1 cellular context compared by ENCODE assay signal in the genomic region with DNA sequence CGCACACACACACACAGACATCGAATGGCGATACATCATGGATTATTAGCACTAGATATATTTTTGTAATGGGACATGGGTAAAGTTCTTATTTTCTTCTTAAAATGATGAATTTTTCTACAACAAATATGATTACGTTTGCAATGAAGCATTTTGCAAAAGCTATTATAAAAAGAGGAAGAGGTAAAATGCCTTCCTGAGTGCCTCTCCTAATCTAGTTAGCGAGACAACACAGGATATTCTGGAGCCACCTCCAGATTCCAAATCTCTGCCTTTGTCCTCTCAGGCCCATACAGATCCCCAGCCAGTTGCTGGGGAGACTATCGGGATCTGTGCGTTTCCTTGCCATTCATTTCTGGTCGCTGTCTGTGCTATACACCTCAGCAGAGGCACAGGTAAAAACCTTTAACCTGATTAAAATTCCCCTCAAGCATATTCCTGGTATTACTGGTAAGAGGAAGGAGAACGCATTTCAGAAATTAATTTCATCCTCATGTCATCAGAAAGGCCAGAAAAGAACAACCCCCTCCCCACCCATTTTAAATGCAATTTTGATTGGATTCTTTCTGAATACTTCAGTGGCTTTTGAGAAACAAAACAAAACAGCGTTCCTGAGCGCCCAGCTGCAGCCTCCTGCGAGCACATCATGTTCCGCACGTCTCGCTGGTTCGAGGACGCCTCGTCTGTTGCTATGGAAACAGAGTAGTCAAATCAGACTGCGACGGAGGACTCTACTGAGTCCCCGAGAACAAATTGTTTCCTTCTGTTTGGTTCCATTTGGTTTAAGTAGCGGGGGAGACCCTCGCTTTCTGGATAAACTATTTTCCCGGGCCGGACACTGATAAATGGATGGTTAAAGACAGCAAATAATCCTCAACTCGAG.
TF ChIP-seq lines count a peak whose summit lies in the region.

No MANE protein-coding gene starts in this region.

TF ChIP-seq in HepG2, 621 proteins besides CTCF, POLR2A, EP300 and RAD21 (continued from another document):
- TF ChIP-seq, protein P1, sequence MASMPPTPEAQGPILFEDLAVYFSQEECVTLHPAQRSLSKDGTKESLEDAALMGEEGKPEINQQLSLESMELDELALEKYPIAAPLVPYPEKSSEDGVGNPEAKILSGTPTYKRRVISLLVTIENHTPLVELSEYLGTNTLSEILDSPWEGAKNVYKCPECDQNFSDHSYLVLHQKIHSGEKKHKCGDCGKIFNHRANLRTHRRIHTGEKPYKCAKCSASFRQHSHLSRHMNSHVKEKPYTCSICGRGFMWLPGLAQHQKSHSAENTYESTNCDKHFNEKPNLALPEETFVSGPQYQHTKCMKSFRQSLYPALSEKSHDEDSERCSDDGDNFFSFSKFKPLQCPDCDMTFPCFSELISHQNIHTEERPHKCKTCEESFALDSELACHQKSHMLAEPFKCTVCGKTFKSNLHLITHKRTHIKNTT (CRISPR knock-in tag; IDR thresholded peaks at IDR 0.05), result no peak
